ENCODE assay signal across 19 cellular contexts in the genomic region with DNA sequence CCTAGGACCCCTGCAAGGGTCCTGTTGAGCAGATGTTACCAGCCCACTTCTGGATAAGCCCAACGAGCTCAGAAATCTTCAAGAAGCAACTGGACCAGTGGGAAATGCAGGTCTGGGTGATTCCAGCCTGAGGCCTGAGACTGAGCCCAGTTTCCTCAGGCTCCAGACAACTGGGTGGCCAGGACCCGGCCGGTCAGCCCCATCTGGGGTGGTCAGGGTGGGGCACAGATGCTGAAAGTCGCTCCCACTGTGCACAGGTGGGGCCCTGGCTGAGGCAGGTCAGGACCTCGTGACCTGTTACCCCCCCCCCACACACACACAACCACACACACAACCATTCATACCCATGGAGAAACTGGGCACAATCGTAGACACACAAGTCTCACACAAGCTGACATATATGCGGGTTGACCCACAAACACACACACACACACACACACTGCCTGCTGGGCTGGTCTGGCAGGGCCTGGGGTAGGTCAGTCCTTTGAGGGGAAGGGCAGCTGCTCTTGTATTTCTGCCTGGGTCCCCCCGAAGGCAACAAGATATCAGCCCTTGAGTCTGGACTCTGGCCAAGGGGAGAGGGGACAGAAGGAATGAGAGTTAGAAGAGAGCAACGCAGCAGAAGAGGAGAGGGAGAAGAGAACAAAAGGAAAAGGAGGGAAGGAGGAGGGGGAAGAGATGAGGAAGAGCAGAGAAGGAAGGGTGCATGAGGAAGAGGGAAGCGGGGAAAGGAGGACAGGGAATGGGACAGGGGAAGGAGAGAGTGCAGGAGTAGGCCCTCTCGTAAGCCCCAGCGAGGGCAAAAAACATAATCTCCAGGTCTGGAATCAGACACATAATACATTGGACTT.
DNase-seq lines count a peak whose midpoint lies in the region; ATAC-seq and TF ChIP-seq lines count a peak whose summit lies in the region.
"Had no signal": no experiment of that assay in that cellular context is flagged by ENCODE, and none has a peak within 500 bp of the region (broad histone marks: within the 10 kb centered on the region; RNA-seq: fewer than 3 reads in every experiment).

No MANE protein-coding gene starts in this region.

- H3K4me1 ChIP-seq in BLaER1: peaks cover 79% of the 10 kb centered on the region
- H3K4me1 ChIP-seq in SJCRH30: peaks cover 74% of the 10 kb centered on the region
- H3K4me1 ChIP-seq in gastroesophageal sphincter: peaks cover 0 to 59% (median 22%) of the 10 kb centered on the region in 3 donors
- H3K4me1 ChIP-seq in sigmoid colon: peaks cover 0 to 35% (median 17%) of the 10 kb centered on the region in 4 donors

- peaks cover 6% of the 10 kb centered on the region in 2 donors for H3K4me1 Mint-ChIP-seq in immature natural killer cell

- TF ChIP-seq EP300 in gastroesophageal sphincter (IDR thresholded peaks at IDR 0.05) (no peak), sigmoid colon (IDR thresholded peaks at IDR 0.05) (no peak)

- no peak overlapping the region for H3K9ac ChIP-seq in BLaER1

- no peaks in the 10 kb centered on the region for H3K36me3 Mint-ChIP-seq in immature natural killer cell
- H3K36me3 Mint-ChIP-seq: WTC11 had no signal

- no peak for TF ChIP-seq POLR2A in gastroesophageal sphincter (IDR thresholded peaks at IDR 0.05)
- TF ChIP-seq POLR2A in sigmoid colon (IDR thresholded peaks at IDR 0.05): no peak

- H3K4me3 ChIP-seq in BLaER1 (peak overlapping the region; percentile 12; the same call in 1 of the 2 replicates), SJCRH30 (no peak overlapping the region), gastroesophageal sphincter (no peak overlapping the region), sigmoid colon (no peak overlapping the region)

- TF ChIP-seq CTCF in gastroesophageal sphincter (IDR thresholded peaks at IDR 0.05) (no peak), sigmoid colon (IDR thresholded peaks at IDR 0.05) (no peak)

- H3K36me3 ChIP-seq in BLaER1 (no peaks in the 10 kb centered on the region), SJCRH30 (no peaks in the 10 kb centered on the region), gastroesophageal sphincter (no peaks in the 10 kb centered on the region), sigmoid colon (no peaks in the 10 kb centered on the region)
- H3K36me3 ChIP-seq: neutrophil had no signal

- H3K27ac Mint-ChIP-seq in immature natural killer cell: no peak overlapping the region
- H3K27ac Mint-ChIP-seq: T-helper 17 cell, WTC11 had no signal

- H3K27me3 Mint-ChIP-seq in immature natural killer cell (ENCODE audit: low read depth in 3 of 3): peaks cover 6 to 15% (median 8%) of the 10 kb centered on the region in 3 donors

- ATAC-seq in gastroesophageal sphincter: no peak
- no peak for ATAC-seq in HG03520 (IDR thresholded peaks at IDR 0.05; ENCODE audit: unreplicated experiment)
- ATAC-seq: T-helper 17 cell had no signal

- H3K4me2 ChIP-seq in BLaER1: peak overlapping the region; percentile 89

- 82 to 86% methylated on average over 5 to 6 of the region's 12 CpGs for WGBS in gastroesophageal sphincter (ENCODE audit: low coverage in 1 of 2), 2 donors
- WGBS in sigmoid colon, 2 donors: 68 to 78% methylated on average over 12 of the region's 12 CpGs

- no peaks in the 10 kb centered on the region for H3K9me3 Mint-ChIP-seq in immature natural killer cell
- H3K9me3 Mint-ChIP-seq: WTC11 had no signal

- DNase-seq in SJCRH30 (peak; percentile 80 to 89), sigmoid colon (peak; percentile 60), EL (no peak), NCI-H2029 treated with DMSO at 0.1 percent for 48 hours (lab: John Stamatoyannopoulos, UW) (no peak), immature natural killer cell (no peak)
- DNase-seq: activated gamma-delta T cell treated with Interleukin-2 at 50 U/mL for 16 hours; cortex of kidney; GDM1; midbrain; NCI-H1417 treated with DMSO at 0.1 percent for 48 hours; NCI-H2227 treated with DMSO at 0.1 percent for 48 hours; NK-92 treated with Interleukin-12 subunit alpha and Interleukin-12 subunit beta, amount 100 ng/mL, for 24 hours; T-helper 17 cell had no signal

- H3K9me3 ChIP-seq in BLaER1: no peaks in the 10 kb centered on the region
- no peaks in the 10 kb centered on the region for H3K9me3 ChIP-seq in SJCRH30 (replicated peaks)
- no peaks in the 10 kb centered on the region for H3K9me3 ChIP-seq in gastroesophageal sphincter
- no peaks in the 10 kb centered on the region for H3K9me3 ChIP-seq in sigmoid colon
- H3K9me3 ChIP-seq: Caco-2, neutrophil had no signal

- H3K4me3 Mint-ChIP-seq in immature natural killer cell: no peak overlapping the region
- H3K4me3 Mint-ChIP-seq: T-helper 17 cell, WTC11 had no signal

- no peaks in the 10 kb centered on the region for H4K20me1 ChIP-seq in BLaER1

- H3K27ac ChIP-seq in BLaER1: peak overlapping the region; percentile 69; the same call in 1 of the 2 replicates
- H3K27ac ChIP-seq in SJCRH30: peak overlapping the region; percentile 56
- peak overlapping the region in 3 of 4 donors; percentile 55 to 72 (median 63) for H3K27ac ChIP-seq in gastroesophageal sphincter
- H3K27ac ChIP-seq in sigmoid colon: peak overlapping the region in 3 of 4 donors; percentile 31 to 57 (median 35)
- H3K27ac ChIP-seq: neutrophil had no signal

- intact Hi-C loops in sigmoid colon (cut with DNase I): no loop called here

- H3K27me3 ChIP-seq in BLaER1: no peaks in the 10 kb centered on the region
- no peaks in the 10 kb centered on the region for H3K27me3 ChIP-seq in SJCRH30
- H3K27me3 ChIP-seq in gastroesophageal sphincter: no peaks in the 10 kb centered on the region
- no peaks in the 10 kb centered on the region for H3K27me3 ChIP-seq in sigmoid colon

Comparison
In these comparisons a context has a peak if more than half of its experiments do, and no peak if none do; other contexts are left out.
1. DNase-seq: peak in SJCRH30 (2 of 2) and sigmoid colon (single experiment); none in EL (single experiment), NCI-H2029 treated with DMSO at 0.1 percent for 48 hours (single experiment) and immature natural killer cell (0 of 3).
2. Peak in every context shown above with its lines, with median percentiles within 50 percentile points of each other: H3K27ac ChIP-seq.